ENCODE assay signal across 21 cellular contexts in the genomic region with DNA sequence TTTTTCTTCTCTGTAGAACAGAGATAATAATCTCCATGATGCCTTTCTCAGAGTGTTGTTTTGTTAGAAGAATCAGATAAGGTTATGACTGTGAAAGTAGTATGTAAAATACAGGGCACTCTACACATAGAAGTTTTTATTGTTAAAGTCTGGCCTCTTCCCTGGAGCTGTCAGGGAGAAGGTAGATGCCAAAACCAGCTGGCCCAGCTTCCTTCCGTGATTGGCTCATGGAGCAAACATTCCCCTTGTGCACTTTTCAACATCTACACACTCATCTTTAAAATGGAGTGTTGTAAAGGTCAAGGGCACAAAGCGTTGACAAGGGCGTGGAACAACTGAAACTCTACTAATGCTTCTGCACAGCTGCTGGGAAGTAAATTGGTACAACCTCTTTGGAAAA. TPM values are rescaled to one million over a fixed set of nuclear protein-coding genes. Genes with fewer than 3 reads are reported as not detected.
A peak's percentile ranks its signal among the peaks of the same experiment; 100 is the strongest.
DNase-seq lines count a peak whose midpoint lies in the region; ATAC-seq and TF ChIP-seq lines count a peak whose summit lies in the region.
"Had no signal": no experiment of that assay in that cellular context is flagged by ENCODE, and none has a peak within 500 bp of the region (broad histone marks: within the 10 kb centered on the region; RNA-seq: fewer than 3 reads in every experiment).

No MANE protein-coding gene starts in this region.

- H3K27ac ChIP-seq in breast epithelium (peak overlapping the region; percentile 15 to 52), adrenal gland (peak overlapping the region in 4 of 5 donors; percentile 12 to 74 (median 36)), cardiac muscle cell (no peak overlapping the region), thyroid gland (no peak overlapping the region)
- H3K27ac ChIP-seq: HL-60, SK-N-MC had no signal

- H3K36me3 ChIP-seq in breast epithelium = no peaks in the 10 kb centered on the region
- H3K36me3 ChIP-seq in adrenal gland (replicated peaks in 1 of 2) = no peaks in the 10 kb centered on the region
- H3K36me3 ChIP-seq in cardiac muscle cell = no peaks in the 10 kb centered on the region
- no peaks in the 10 kb centered on the region for H3K36me3 ChIP-seq in thyroid gland

- H3K4me1 ChIP-seq in breast epithelium (peaks cover 0 to 6% of the 10 kb centered on the region in 2 donors), adrenal gland (replicated peaks in 1 of 2) (peaks cover 0 to 9% of the 10 kb centered on the region in 2 donors), cardiac muscle cell (ENCODE audit: low read depth) (no peaks in the 10 kb centered on the region), thyroid gland (peaks cover 0 to 19% of the 10 kb centered on the region in 2 donors)
- H3K4me1 ChIP-seq: Caco-2 had no signal

- no peak for TF ChIP-seq POLR2A in breast epithelium (IDR thresholded peaks at IDR 0.05)
- no peak for TF ChIP-seq POLR2A in adrenal gland (IDR thresholded peaks at IDR 0.05)
- TF ChIP-seq POLR2A in thyroid gland (IDR thresholded peaks at IDR 0.05) = no peak

- CTCF ChIA-PET in MCF 10A (lab: Yijun Ruan, JAX) = interaction anchor here (0.6 to 3.3 kb wide), 8 partner anchors 11 to 348 kb away, joined by 3 to 30 read pairs (median 4); no protein-coding TSS in a partner anchor

- intact Hi-C loops in breast epithelium (cut with DNase I; ENCODE audit: low total_unique reads) = no loop called here
- intact Hi-C loops in MCF 10A (cut with micrococcal nuclease) = no loop called here
- intact Hi-C loops in adrenal gland (cut with DNase I) = loop anchor here in 1 of 2 donors (5.0 kb wide), 1 partner anchor 97 kb away; no protein-coding TSS in a partner anchor
- intact Hi-C loops in thyroid gland (cut with DNase I) = no loop called here

- no peak for ATAC-seq in GM19324 (IDR thresholded peaks at IDR 0.05; ENCODE audit: low FRiP score, unreplicated experiment)
- ATAC-seq: GM12878, HCT116 had no signal

- H3K9me3 ChIP-seq in breast epithelium (no peaks in the 10 kb centered on the region), adrenal gland (replicated peaks in 1 of 3) (no peaks in the 10 kb centered on the region), cardiac muscle cell (ENCODE audit: low read depth) (no peaks in the 10 kb centered on the region), thyroid gland (no peaks in the 10 kb centered on the region)
- H3K9me3 ChIP-seq: Caco-2 had no signal

- no peak for TF ChIP-seq CTCF in breast epithelium (IDR thresholded peaks at IDR 0.05)
- TF ChIP-seq CTCF in MCF 10A (IDR thresholded peaks at IDR 0.05; ENCODE audit: unreplicated experiment) = no peak
- TF ChIP-seq CTCF in adrenal gland (IDR thresholded peaks at IDR 0.05) = no peak
- TF ChIP-seq CTCF in cardiac muscle cell (IDR thresholded peaks at IDR 0.05; ENCODE audit: low read depth, low read length) = no peak
- no peak for TF ChIP-seq CTCF in thyroid gland (IDR thresholded peaks at IDR 0.05)

- POLR2A ChIA-PET in MCF 10A (lab: Yijun Ruan, JAX) = no interaction called here

- WGBS in adrenal gland, 4 donors = 29 to 51% (median 31%) methylated on average over 3 of the region's 3 CpGs
- 33 to 47% methylated on average over 3 of the region's 3 CpGs for WGBS in thyroid gland, 2 donors

- no peak overlapping the region for H3K4me3 Mint-ChIP-seq in MCF 10A (ENCODE audit: unreplicated experiment)
- H3K4me3 Mint-ChIP-seq: CD14-positive monocyte had no signal

- H3K27me3 Mint-ChIP-seq in MCF 10A (ENCODE audit: insufficient read depth, unreplicated experiment) = no peaks in the 10 kb centered on the region

- no peaks in the 10 kb centered on the region for H3K4me1 Mint-ChIP-seq in MCF 10A (ENCODE audit: insufficient read depth, unreplicated experiment)
- H3K4me1 Mint-ChIP-seq: CD14-positive monocyte had no signal

- H3K4me3 ChIP-seq in breast epithelium (no peak overlapping the region), adrenal gland (no peak overlapping the region), cardiac muscle cell (no peak overlapping the region), thyroid gland (replicated peaks in 1 of 3) (no peak overlapping the region)
- H3K4me3 ChIP-seq: GM12878, SK-N-MC had no signal

- no peaks in the 10 kb centered on the region for H3K36me3 Mint-ChIP-seq in MCF 10A (ENCODE audit: insufficient read depth, unreplicated experiment)
- H3K36me3 Mint-ChIP-seq: CD14-positive monocyte had no signal

- H3K27me3 ChIP-seq in breast epithelium = no peaks in the 10 kb centered on the region
- no peaks in the 10 kb centered on the region for H3K27me3 ChIP-seq in adrenal gland
- no peaks in the 10 kb centered on the region for H3K27me3 ChIP-seq in cardiac muscle cell
- H3K27me3 ChIP-seq in thyroid gland = no peaks in the 10 kb centered on the region

- peak in 1 of 2 donors; percentile 25 for DNase-seq in breast epithelium (ENCODE audit: low spot score in 2 of 2)
- DNase-seq in MCF 10A (ENCODE audit: unreplicated experiment) = no peak
- DNase-seq in adrenal gland = peak; percentile 23 to 77 (median 63)
- DNase-seq in cardiac muscle cell (ENCODE audit: low read depth in 1 of 2, low spot score in 1 of 2) = peak; percentile 12 to 19
- peak; percentile 13 to 32 for DNase-seq in thyroid gland
- no peak for DNase-seq in activated CD4-positive, CD25-positive, alpha-beta regulatory T cell (lab: John Stamatoyannopoulos, UW)
- DNase-seq in AML-193 (lab: John Stamatoyannopoulos, UW) = no peak
- DNase-seq: 8988T, Caco-2, DMS53, KBM-7, NCI-H1092 treated with DMSO at 0.1 percent for 48 hours, NCI-H1694, NCI-H2107 had no signal

- no TSS peak for BruUV-seq in MCF 10A (replicated peaks; lab: Mats Ljungman, UMichigan)

- no peak overlapping the region for H3K27ac Mint-ChIP-seq in MCF 10A (ENCODE audit: low read depth, unreplicated experiment)
- H3K27ac Mint-ChIP-seq: CD14-positive monocyte had no signal

- no peaks in the 10 kb centered on the region for H3K9me3 Mint-ChIP-seq in MCF 10A (ENCODE audit: unreplicated experiment)

RNA-seq across cellular contexts. Expression of gene RNF183, which starts 7.4 kb away (rescaled TPM):
- total RNA-seq in breast epithelium (1 to 10 TPM in 1 of 3 donors, under 1 TPM in 1, not detected in 1; 0.98 to 3.5 TPM), MCF 10A (2022) (not detected in 2 replicates), adrenal gland (not detected), cardiac muscle cell (0.06 and 0.53 TPM in 2 replicates), thyroid gland (not detected)
- polyA plus RNA-seq in adrenal gland (under 1 TPM; 0.24 to 0.48 (median 0.29) TPM), cardiac muscle cell (0.40 and 0.49 TPM in 2 replicates)
- total RNA-seq: M059J had no signal
- polyA plus RNA-seq: CD14-positive monocyte had no signal

RNA-seq across cellular contexts. Expression of gene WDR31, which starts 29.5 kb away (rescaled TPM):
- total RNA-seq in breast epithelium = 1 to 10 TPM; 1.9 to 4.0 (median 3.6) TPM
- total RNA-seq in MCF 10A (2022) = 2.3 and 2.9 TPM in 2 replicates
- 10 to 100 TPM in 2 of 8 donors, 1 to 10 TPM in 6; 3.8 to 16.5 (median 7.5) TPM for total RNA-seq in adrenal gland
- polyA plus RNA-seq in adrenal gland = 10 to 100 TPM in 1 of 3 donors, 1 to 10 TPM in 2; 5.8 to 12.0 (median 9.3) TPM
- 2.2 and 4.1 TPM in 2 replicates for total RNA-seq in cardiac muscle cell
- polyA plus RNA-seq in cardiac muscle cell = 5.4 and 8.8 TPM in 2 replicates
- 1 to 10 TPM; 3.8 to 7.3 (median 6.5) TPM for total RNA-seq in thyroid gland

RNA-seq across cellular contexts. Expression of gene PRPF4, which starts 35.1 kb away (rescaled TPM):
- total RNA-seq in breast epithelium (10 to 100 TPM; 14.2 to 23.1 (median 18.4) TPM), MCF 10A (2022) (35.6 and 37.3 TPM in 2 replicates), adrenal gland (10 to 100 TPM; 14.3 to 36.5 (median 22.7) TPM), cardiac muscle cell (20.6 and 21.1 TPM in 2 replicates), thyroid gland (10 to 100 TPM; 17.7 to 25.8 (median 21.7) TPM)
- polyA plus RNA-seq in adrenal gland (10 to 100 TPM in 2 of 3 donors, 1 to 10 TPM in 1; 9.6 to 37.9 (median 11.7) TPM), cardiac muscle cell (26.7 and 30.6 TPM in 2 replicates)

RNA-seq across cellular contexts. Expression of gene CDC26, which starts 35.2 kb away (rescaled TPM):
- total RNA-seq in breast epithelium (10 to 100 TPM; 32.0 to 46.2 (median 39.1) TPM), MCF 10A (2022) (51.6 and 64.8 TPM in 2 replicates), adrenal gland (10 to 100 TPM; 25.7 to 40.1 (median 28.5) TPM), cardiac muscle cell (29.7 and 33.9 TPM in 2 replicates), thyroid gland (10 to 100 TPM; 23.0 to 73.5 (median 38.3) TPM)
- polyA plus RNA-seq in adrenal gland (10 to 100 TPM; 26.7 to 63.7 (median 29.8) TPM), cardiac muscle cell (50.0 and 60.7 TPM in 2 replicates)

RNA-seq across cellular contexts. Expression of gene BSPRY, which starts 38.8 kb away (rescaled TPM):
- total RNA-seq in breast epithelium (10 to 100 TPM in 2 of 3 donors, 1 to 10 TPM in 1; 1.1 to 35.3 (median 27.9) TPM), MCF 10A (2022) (0.17 and 0.21 TPM in 2 replicates), adrenal gland (10 to 100 TPM in 2 of 8 donors, 1 to 10 TPM in 6; 1.6 to 18.6 (median 6.0) TPM), cardiac muscle cell (0.32 and 1.2 TPM in 2 replicates), thyroid gland (10 to 100 TPM; 53.2 to 79.7 (median 67.1) TPM)
- polyA plus RNA-seq in adrenal gland (1 to 10 TPM; 1.4 to 3.2 (median 1.5) TPM), cardiac muscle cell (0.93 and 2.1 TPM in 2 replicates)
- total RNA-seq: M059J had no signal

Comparison
In these comparisons a context has a peak if more than half of its experiments do, and no peak if none do; other contexts are left out.
1. DNase-seq: peak in adrenal gland (7 of 7), cardiac muscle cell (2 of 2) and thyroid gland (2 of 2); none in MCF 10A (single experiment), activated CD4-positive, CD25-positive, alpha-beta regulatory T cell (0 of 4) and AML-193 (0 of 2).
2. H3K27ac ChIP-seq: peak in breast epithelium (2 of 2) and adrenal gland (4 of 5); none in cardiac muscle cell (single experiment) and thyroid gland (0 of 3).